In the genomic region with DNA sequence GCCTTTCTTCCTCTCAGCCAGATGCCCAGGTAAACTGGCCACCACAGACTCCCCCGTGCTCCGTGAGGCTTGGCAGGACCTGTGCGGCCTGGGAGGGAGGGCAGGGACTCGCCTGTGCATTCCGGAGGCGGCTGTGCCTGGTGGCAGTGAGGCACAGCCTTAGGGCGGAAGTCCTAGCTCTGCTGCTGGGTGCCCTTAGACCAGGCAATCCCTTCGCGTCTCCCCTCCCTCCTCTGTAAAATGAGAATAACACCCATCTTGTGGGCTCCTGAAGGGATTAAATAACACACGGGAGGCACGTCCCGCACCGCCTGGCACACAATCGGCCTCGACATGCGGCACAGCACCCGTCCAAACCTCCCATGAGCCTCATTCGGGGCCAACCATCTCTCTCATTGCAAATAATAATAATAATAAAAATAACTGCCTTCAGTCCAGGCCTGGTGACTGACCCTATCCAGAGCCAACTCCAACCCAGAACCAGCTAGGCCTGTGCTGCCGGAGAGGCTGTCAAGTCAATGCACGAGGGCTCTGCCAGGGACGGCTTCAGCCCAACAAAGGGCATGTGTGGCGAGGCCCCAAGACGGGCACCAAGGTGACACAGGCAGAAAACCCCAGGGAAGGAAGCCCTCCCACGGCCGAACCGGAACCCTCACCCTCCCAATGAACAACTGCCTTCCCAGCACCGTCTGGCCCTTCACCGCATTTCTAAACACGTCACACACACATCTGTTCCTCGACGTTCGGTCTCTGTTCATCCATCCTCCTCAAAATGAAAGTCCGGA, we compare ENCODE assay signal across 3 cellular contexts.
TF ChIP-seq lines count a peak whose summit lies in the region.

No MANE protein-coding gene starts in this region.

TF ChIP-seq in SK-N-SH, 30 proteins besides CTCF, POLR2A, EP300 and RAD21:
- TF ChIP-seq, protein P1, sequence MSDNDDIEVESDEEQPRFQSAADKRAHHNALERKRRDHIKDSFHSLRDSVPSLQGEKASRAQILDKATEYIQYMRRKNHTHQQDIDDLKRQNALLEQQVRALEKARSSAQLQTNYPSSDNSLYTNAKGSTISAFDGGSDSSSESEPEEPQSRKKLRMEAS (IDR thresholded peaks at IDR 0.05; ENCODE audit: low read depth): no peak
- TF ChIP-seq TCF12 (IDR thresholded peaks at IDR 0.05) (no peak), JUND (IDR thresholded peaks at IDR 0.05) (no peak), RXRA (IDR thresholded peaks at IDR 0.05; ENCODE audit: borderline replicate concordance, low read depth) (no peak)

TF ChIP-seq in SK-N-SH treated with all-trans-retinoic acid at 6 μM for 48 hours, 23 proteins besides CTCF, POLR2A, EP300 and RAD21:
- TF ChIP-seq, protein P2, sequence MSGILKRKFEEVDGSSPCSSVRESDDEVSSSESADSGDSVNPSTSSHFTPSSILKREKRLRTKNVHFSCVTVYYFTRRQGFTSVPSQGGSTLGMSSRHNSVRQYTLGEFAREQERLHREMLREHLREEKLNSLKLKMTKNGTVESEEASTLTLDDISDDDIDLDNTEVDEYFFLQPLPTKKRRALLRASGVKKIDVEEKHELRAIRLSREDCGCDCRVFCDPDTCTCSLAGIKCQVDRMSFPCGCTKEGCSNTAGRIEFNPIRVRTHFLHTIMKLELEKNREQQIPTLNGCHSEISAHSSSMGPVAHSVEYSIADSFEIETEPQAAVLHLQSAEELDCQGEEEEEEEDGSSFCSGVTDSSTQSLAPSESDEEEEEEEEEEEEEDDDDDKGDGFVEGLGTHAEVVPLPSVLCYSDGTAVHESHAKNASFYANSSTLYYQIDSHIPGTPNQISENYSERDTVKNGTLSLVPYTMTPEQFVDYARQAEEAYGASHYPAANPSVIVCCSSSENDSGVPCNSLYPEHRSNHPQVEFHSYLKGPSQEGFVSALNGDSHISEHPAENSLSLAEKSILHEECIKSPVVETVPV (CRISPR knock-in tag; IDR thresholded peaks at IDR 0.05): no peak
- TF ChIP-seq SNAI2 (CRISPR knock-in tag; IDR thresholded peaks at IDR 0.05): no peak
- TF ChIP-seq ZFP3 (CRISPR knock-in tag; IDR thresholded peaks at IDR 0.05): no peak
- TF ChIP-seq, protein P3, sequence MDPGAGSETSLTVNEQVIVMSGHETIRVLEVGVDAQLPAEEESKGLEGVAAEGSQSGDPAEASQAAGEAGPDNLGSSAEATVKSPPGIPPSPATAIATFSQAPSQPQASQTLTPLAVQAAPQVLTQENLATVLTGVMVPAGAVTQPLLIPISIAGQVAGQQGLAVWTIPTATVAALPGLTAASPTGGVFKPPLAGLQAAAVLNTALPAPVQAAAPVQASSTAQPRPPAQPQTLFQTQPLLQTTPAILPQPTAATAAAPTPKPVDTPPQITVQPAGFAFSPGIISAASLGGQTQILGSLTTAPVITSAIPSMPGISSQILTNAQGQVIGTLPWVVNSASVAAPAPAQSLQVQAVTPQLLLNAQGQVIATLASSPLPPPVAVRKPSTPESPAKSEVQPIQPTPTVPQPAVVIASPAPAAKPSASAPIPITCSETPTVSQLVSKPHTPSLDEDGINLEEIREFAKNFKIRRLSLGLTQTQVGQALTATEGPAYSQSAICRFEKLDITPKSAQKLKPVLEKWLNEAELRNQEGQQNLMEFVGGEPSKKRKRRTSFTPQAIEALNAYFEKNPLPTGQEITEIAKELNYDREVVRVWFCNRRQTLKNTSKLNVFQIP (CRISPR knock-in tag; IDR thresholded peaks at IDR 0.05; ENCODE audit: borderline replicate concordance, low read depth): no peak
- no peak for TF ChIP-seq RARB (CRISPR knock-in tag; IDR thresholded peaks at IDR 0.05)
- TF ChIP-seq ISL1 (CRISPR knock-in tag; IDR thresholded peaks at IDR 0.05): no peak
- no peak for TF ChIP-seq ZNF565 (CRISPR knock-in tag; conservative IDR thresholded peaks at IDR 0.05; ENCODE audit: low read depth)
- no peak for TF ChIP-seq BACH2 (CRISPR knock-in tag; IDR thresholded peaks at IDR 0.05; ENCODE audit: borderline replicate concordance)
- TF ChIP-seq ZFP30 (CRISPR knock-in tag; IDR thresholded peaks at IDR 0.05): no peak
- no peak for TF ChIP-seq ARNTL (CRISPR knock-in tag; IDR thresholded peaks at IDR 0.05; ENCODE audit: borderline replicate concordance, low read depth)
- no peak for TF ChIP-seq GLIS3 (CRISPR knock-in tag; IDR thresholded peaks at IDR 0.05)
- TF ChIP-seq, protein P4, sequence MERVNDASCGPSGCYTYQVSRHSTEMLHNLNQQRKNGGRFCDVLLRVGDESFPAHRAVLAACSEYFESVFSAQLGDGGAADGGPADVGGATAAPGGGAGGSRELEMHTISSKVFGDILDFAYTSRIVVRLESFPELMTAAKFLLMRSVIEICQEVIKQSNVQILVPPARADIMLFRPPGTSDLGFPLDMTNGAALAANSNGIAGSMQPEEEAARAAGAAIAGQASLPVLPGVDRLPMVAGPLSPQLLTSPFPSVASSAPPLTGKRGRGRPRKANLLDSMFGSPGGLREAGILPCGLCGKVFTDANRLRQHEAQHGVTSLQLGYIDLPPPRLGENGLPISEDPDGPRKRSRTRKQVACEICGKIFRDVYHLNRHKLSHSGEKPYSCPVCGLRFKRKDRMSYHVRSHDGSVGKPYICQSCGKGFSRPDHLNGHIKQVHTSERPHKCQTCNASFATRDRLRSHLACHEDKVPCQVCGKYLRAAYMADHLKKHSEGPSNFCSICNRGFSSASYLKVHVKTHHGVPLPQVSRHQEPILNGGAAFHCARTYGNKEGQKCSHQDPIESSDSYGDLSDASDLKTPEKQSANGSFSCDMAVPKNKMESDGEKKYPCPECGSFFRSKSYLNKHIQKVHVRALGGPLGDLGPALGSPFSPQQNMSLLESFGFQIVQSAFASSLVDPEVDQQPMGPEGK (CRISPR knock-in tag; IDR thresholded peaks at IDR 0.05; ENCODE audit: borderline replicate concordance): no peak
- no peak for TF ChIP-seq CSDC2 (CRISPR knock-in tag; IDR thresholded peaks at IDR 0.05)
- no peak for TF ChIP-seq ZC3H10 (CRISPR knock-in tag; IDR thresholded peaks at IDR 0.05)
- TF ChIP-seq ESRRG (CRISPR knock-in tag; IDR thresholded peaks at IDR 0.05): no peak
- TF ChIP-seq ZNF8 (CRISPR knock-in tag; IDR thresholded peaks at IDR 0.05): no peak

TF ChIP-seq in H1, 55 proteins besides CTCF, POLR2A, EP300 and RAD21:
- no peak for TF ChIP-seq KDM4A (IDR thresholded peaks at IDR 0.05; ENCODE audit: low read depth, low read length, severe bottlenecking)
- no peak for TF ChIP-seq FOSL1 (IDR thresholded peaks at IDR 0.05; ENCODE audit: insufficient read depth, low read depth, low read length)
- TF ChIP-seq SP2 (IDR thresholded peaks at IDR 0.05; ENCODE audit: low read length): no peak
- TF ChIP-seq TBP (IDR thresholded peaks at IDR 0.05; ENCODE audit: low read depth, low read length): no peak
- TF ChIP-seq HDAC6 (IDR thresholded peaks at IDR 0.05; ENCODE audit: low read depth, low read length): no peak
- TF ChIP-seq YY1 (IDR thresholded peaks at IDR 0.05; ENCODE audit: low read depth, low read length): no peak
